Comparison of ENCODE assay signal across 1 cellular context in genomic region chr1:32817159-32817814, GRCh38.
TF ChIP-seq lines count a peak whose summit lies in the region.

Gene S100PBP (plus strand): TSS chr1:32817653. CDS start chr1:32826100, 8,447 bp downstream.
Gene YARS1 (minus strand): TSS chr1:32817358. CDS start chr1:32817244, 114 bp downstream.

TF ChIP-seq in K562, 482 proteins besides CTCF, POLR2A, EP300 and RAD21 (continued from another document and continues in another):
- TF ChIP-seq AFF4 (CRISPR knock-in tag; IDR thresholded peaks at IDR 0.05) (peak; percentile 76), CHD4 (IDR thresholded peaks at IDR 0.05; ENCODE audit: insufficient read depth, insufficient replicate concordance, low read depth, low read length, poor library complexity, severe bottlenecking) (no peak), BRF1 (IDR thresholded peaks at IDR 0.05; ENCODE audit: borderline replicate concordance, extremely low read depth, insufficient read length) (no peak), ZFP30 (CRISPR knock-in tag; IDR thresholded peaks at IDR 0.05; ENCODE audit: borderline replicate concordance) (no peak), ATF3 (IDR thresholded peaks at IDR 0.05) (peak; percentile 100), ATF3 (CRISPR knock-in tag; conservative IDR thresholded peaks at IDR 0.05) (peak; percentile 100), CBX1 (IDR thresholded peaks at IDR 0.05; ENCODE audit: low read depth) (peak; percentile 79), ZNF445 (CRISPR knock-in tag; IDR thresholded peaks at IDR 0.05; ENCODE audit: low read depth) (no peak), IRF9 (tag; IDR thresholded peaks at IDR 0.05) (peak; percentile 98), HIVEP1 (CRISPR knock-in tag; IDR thresholded peaks at IDR 0.05) (peak; percentile 53; the same call in 1 of the 2 replicates), TOE1 (IDR thresholded peaks at IDR 0.05; ENCODE audit: borderline replicate concordance) (peak; percentile 98), TOE1 (CRISPR knock-in tag; IDR thresholded peaks at IDR 0.05; ENCODE audit: borderline replicate concordance, low read depth) (peak; percentile 82; the same call in 1 of the 2 replicates), CHD2 (IDR thresholded peaks at IDR 0.05; ENCODE audit: low read depth, low read length) (peak; percentile 62; the same call in 1 of the 2 replicates), RBM15 (IDR thresholded peaks at IDR 0.05; ENCODE audit: insufficient read depth, low read length) (no peak; the same call in 1 of the 2 replicates), ZEB2 (IDR thresholded peaks at IDR 0.05) (peak; percentile 89), STAG1 (CRISPR knock-in tag; IDR thresholded peaks at IDR 0.05; ENCODE audit: borderline replicate concordance) (peak; percentile 5; the same call in 1 of the 2 replicates), THAP7 (CRISPR knock-in tag; IDR thresholded peaks at IDR 0.05) (no peak), NONO (IDR thresholded peaks at IDR 0.05; ENCODE audit: low read depth in 2 of 2, low read length in 1 of 2) (peak in 1 of 2 experiments; percentile 93; a peak in 2 of 4 replicates), HMGXB4 (CRISPR knock-in tag; IDR thresholded peaks at IDR 0.05) (peak; percentile 99), CHAMP1 (IDR thresholded peaks at IDR 0.05) (0 out of 2 replicates have a peak, but pooled peaks have one; percentile 18), TBL1XR1 (IDR thresholded peaks at IDR 0.05; ENCODE audit: low read length in 2 of 2) (peak; percentile 51 to 89; a peak in 3 of 4 replicates), NR3C1 (CRISPR knock-in tag; IDR thresholded peaks at IDR 0.05) (no peak), ESRRA (IDR thresholded peaks at IDR 0.05; ENCODE audit: borderline replicate concordance, low read depth) (peak; percentile 82), ELF2 (CRISPR knock-in tag; IDR thresholded peaks at IDR 0.05) (peak; percentile 90), PHF8 (IDR thresholded peaks at IDR 0.05; ENCODE audit: borderline replicate concordance, low read length) (peak; percentile 86), ZNF589 (CRISPR knock-in tag; IDR thresholded peaks at IDR 0.05; ENCODE audit: low read depth) (peak; percentile 93), HMG20B (CRISPR knock-in tag; IDR thresholded peaks at IDR 0.05) (no peak), SMARCE1 (IDR thresholded peaks at IDR 0.05) (no peak), E2F3 (CRISPR knock-in tag; IDR thresholded peaks at IDR 0.05) (no peak), ZBTB12 (CRISPR knock-in tag; IDR thresholded peaks at IDR 0.05) (peak; percentile 34; the same call in 1 of the 2 replicates), AFF1 (IDR thresholded peaks at IDR 0.05; ENCODE audit: low read depth in 1 of 2, partially characterized antibody in 2 of 2) (peak in 1 of 2 experiments; percentile 61), NFE2 (IDR thresholded peaks at IDR 0.05; ENCODE audit: low read depth) (no peak), E4F1 (CRISPR knock-in tag; IDR thresholded peaks at IDR 0.05; ENCODE audit: borderline replicate concordance) (no peak), UBTF (IDR thresholded peaks at IDR 0.05; ENCODE audit: borderline replicate concordance in 1 of 2, low read depth in 2 of 2, low read length in 2 of 2) (peak; percentile 58 to 75; a peak in 2 of 4 replicates), FOSL1 (tag; conservative IDR thresholded peaks at IDR 0.05) (peak; percentile 75), ZNF263 (CRISPR knock-in tag; IDR thresholded peaks at IDR 0.05; ENCODE audit: borderline replicate concordance) (no peak; the same call in 1 of the 2 replicates)
